Comparison of ENCODE assay signal across 9 cellular contexts in genomic region chr19:2337329-2337707, GRCh38. TPM values are rescaled to one million over a fixed set of nuclear protein-coding genes. Genes with fewer than 3 reads are reported as not detected.
A peak's percentile ranks its signal among the peaks of the same experiment; 100 is the strongest.
DNase-seq lines count a peak whose midpoint lies in the region; ATAC-seq and TF ChIP-seq lines count a peak whose summit lies in the region.
"Had no signal": no experiment of that assay in that cellular context is flagged by ENCODE, and none has a peak within 500 bp of the region (broad histone marks: within the 10 kb centered on the region; RNA-seq: fewer than 3 reads in every experiment).

No MANE protein-coding gene starts in this region.

- H3K27ac ChIP-seq in HEK293 (ENCODE audit: extremely low read depth, low read depth, low read length) (no peak overlapping the region), angular gyrus (ENCODE audit: low read depth, low read length) (peak overlapping the region; percentile 75), gastrocnemius medialis (no peak overlapping the region), esophagus muscularis mucosa (replicated peaks in 1 of 4) (no peak overlapping the region)

- TF ChIP-seq POLR2A in gastrocnemius medialis (IDR thresholded peaks at IDR 0.05) (no peak), esophagus muscularis mucosa (IDR thresholded peaks at IDR 0.05; ENCODE audit: low read depth) (no peak)

- TF ChIP-seq EP300 in esophagus muscularis mucosa (IDR thresholded peaks at IDR 0.05): no peak

- CTCF ChIA-PET in HEK293 (lab: Yijun Ruan, JAX): no interaction called here
- CTCF ChIA-PET in activated naive CD4-positive, alpha-beta T cell treated with anti-CD3 and anti-CD28 coated beads, Interleukin-2, amount 10 ng/mL, durations not matched to agents 7 days and 5 days (lab: Charles Lee): interaction anchor here (1.2 kb wide), 1 partner anchor 55 kb away, joined by 3 read pairs; no protein-coding TSS in a partner anchor

- H3K4me3 Mint-ChIP-seq in activated naive CD4-positive, alpha-beta T cell treated with anti-CD3 and anti-CD28 coated beads, Interleukin-2, amount 10 ng/mL, durations not matched to agents 7 days and 5 days: no peak overlapping the region
- H3K4me3 Mint-ChIP-seq: stimulated activated naive CD8-positive, alpha-beta T cell treated with anti-CD3 and anti-CD28 coated beads, Interleukin-15, Interleukin-2, amounts not matched to agents 100 ng/mL and 50 ng/mL, for 24 hours had no signal

- no CpG with 5 or more reads among the region's 19 CpGs for WGBS in esophagus muscularis mucosa

- POLR2A ChIA-PET in HEK293 (lab: Yijun Ruan, JAX): no interaction called here

- no peak overlapping the region for H3K4me3 ChIP-seq in HEK293 (ENCODE audit: low read depth, low read length)
- no peak overlapping the region for H3K4me3 ChIP-seq in gastrocnemius medialis
- H3K4me3 ChIP-seq in esophagus muscularis mucosa: no peak overlapping the region

- no peaks in the 10 kb centered on the region for H3K4me1 ChIP-seq in HEK293 (ENCODE audit: control insufficient read depth, insufficient read depth, low read length)
- H3K4me1 ChIP-seq in gastrocnemius medialis: peaks cover 13 to 16% of the 10 kb centered on the region in 2 donors
- peaks cover 12 to 36% (median 27%) of the 10 kb centered on the region in 4 donors for H3K4me1 ChIP-seq in esophagus muscularis mucosa

- H3K27ac Mint-ChIP-seq in activated naive CD4-positive, alpha-beta T cell treated with anti-CD3 and anti-CD28 coated beads, Interleukin-2, amount 10 ng/mL, durations not matched to agents 7 days and 5 days: no peak overlapping the region
- H3K27ac Mint-ChIP-seq: activated T-helper 2 cell treated with anti-CD3 and anti-CD28 coated beads, Interferon-gamma antibody, Interleukin-2, Interleukin-4, amounts not matched to agents 10 μg/mL and 5 μg/mL and 100 μg/mL, durations not matched to agents 14 hours and 24 hours and 36 hours; stimulated activated naive CD8-positive, alpha-beta T cell treated with anti-CD3 and anti-CD28 coated beads, Interleukin-15, Interleukin-2, amounts not matched to agents 100 ng/mL and 50 ng/mL, for 24 hours had no signal

- peaks cover 15% of the 10 kb centered on the region for H3K4me1 Mint-ChIP-seq in activated naive CD4-positive, alpha-beta T cell treated with anti-CD3 and anti-CD28 coated beads, Interleukin-2, amount 10 ng/mL, durations not matched to agents 7 days and 5 days

- H3K9me3 Mint-ChIP-seq in activated naive CD4-positive, alpha-beta T cell treated with anti-CD3 and anti-CD28 coated beads, Interleukin-2, amount 10 ng/mL, durations not matched to agents 7 days and 5 days: peaks cover 14% of the 10 kb centered on the region

- DNase-seq in left cardiac atrium (no peak), gastrocnemius medialis (no peak), esophagus muscularis mucosa (ENCODE audit: extremely low spot score) (no peak)
- DNase-seq in activated naive CD4-positive, alpha-beta T cell treated with anti-CD3 and anti-CD28 coated beads, Interleukin-2, amount 10 ng/mL, durations not matched to agents 7 days and 5 days: no peak

- H3K36me3 ChIP-seq in HEK293 (ENCODE audit: control insufficient read depth in 2 of 2, insufficient read depth in 1 of 2, low read length in 2 of 2) (peaks cover 0 to 36% of the 10 kb centered on the region in 2 experiments; a peak in 1 of 3 replicates), gastrocnemius medialis (peaks cover 0 to 33% of the 10 kb centered on the region in 2 donors), esophagus muscularis mucosa (peaks cover 7 to 60% (median 49%) of the 10 kb centered on the region in 4 donors)

- TF ChIP-seq CTCF in HEK293 (tag by site-specific recombination; IDR thresholded peaks at IDR 0.05) (no peak), gastrocnemius medialis (IDR thresholded peaks at IDR 0.05 in 4 of 5, conservative IDR thresholded peaks at IDR 0.05 in 1 of 5) (peak in 3 of 5 experiments; percentile 14 to 18 (median 15)), esophagus muscularis mucosa (IDR thresholded peaks at IDR 0.05) (peak in 1 of 3 experiments; percentile 6)

- no peaks in the 10 kb centered on the region for H3K27me3 ChIP-seq in gastrocnemius medialis
- no peaks in the 10 kb centered on the region for H3K27me3 ChIP-seq in esophagus muscularis mucosa

- intact Hi-C loops in left cardiac atrium (cut with DNase I) (no loop called here), gastrocnemius medialis (cut with DNase I; ENCODE audit: low total_unique reads) (no loop called here), esophagus muscularis mucosa (cut with DNase I) (no loop called here)

- H3K27me3 Mint-ChIP-seq in activated naive CD4-positive, alpha-beta T cell treated with anti-CD3 and anti-CD28 coated beads, Interleukin-2, amount 10 ng/mL, durations not matched to agents 7 days and 5 days: no peaks in the 10 kb centered on the region
- H3K27me3 Mint-ChIP-seq: stimulated activated naive CD8-positive, alpha-beta T cell treated with anti-CD3 and anti-CD28 coated beads, Interleukin-15, Interleukin-2, amounts not matched to agents 100 ng/mL and 50 ng/mL, for 24 hours had no signal

- ATAC-seq in left cardiac atrium: peak; percentile 5 to 17
- no peak for ATAC-seq in gastrocnemius medialis
- ATAC-seq in GM21786 (IDR thresholded peaks at IDR 0.05; ENCODE audit: unreplicated experiment): no peak

- H3K9me3 ChIP-seq in HEK293 (ENCODE audit: control insufficient read depth, insufficient read depth, low read depth, low read length): no peaks in the 10 kb centered on the region
- no peaks in the 10 kb centered on the region for H3K9me3 ChIP-seq in gastrocnemius medialis
- no peaks in the 10 kb centered on the region for H3K9me3 ChIP-seq in esophagus muscularis mucosa

- in situ Hi-C loops in gastrocnemius medialis (cut with MboI; ENCODE audit: low sequenced_read_pairs in 4 of 4): no loop called here

- peaks cover 27% of the 10 kb centered on the region for H3K36me3 Mint-ChIP-seq in activated naive CD4-positive, alpha-beta T cell treated with anti-CD3 and anti-CD28 coated beads, Interleukin-2, amount 10 ng/mL, durations not matched to agents 7 days and 5 days

TF ChIP-seq in HEK293, 187 proteins besides CTCF, POLR2A, EP300 and RAD21 (continues in another document):
- 0 out of 2 replicates have a peak, but pooled peaks have one; percentile 33 for TF ChIP-seq ZNF341 (tag by site-specific recombination; IDR thresholded peaks at IDR 0.05; ENCODE audit: low read depth)
- no peak for TF ChIP-seq ZNF571 (tag by site-specific recombination; IDR thresholded peaks at IDR 0.05)
- TF ChIP-seq SP7 (tag by site-specific recombination; IDR thresholded peaks at IDR 0.05): no peak
- TF ChIP-seq TRIM28 (IDR thresholded peaks at IDR 0.05; ENCODE audit: borderline replicate concordance, low read length): no peak
- TF ChIP-seq ZBTB26 (tag by site-specific recombination; optimal IDR thresholded peaks at IDR 0.05): no peak
- peak; percentile 54 for TF ChIP-seq ZIC2 (tag by site-specific recombination; IDR thresholded peaks at IDR 0.05)
- TF ChIP-seq ZSCAN30 (tag by site-specific recombination; IDR thresholded peaks at IDR 0.05): no peak
- TF ChIP-seq ZFP69B (tag by site-specific recombination; IDR thresholded peaks at IDR 0.05): no peak
- TF ChIP-seq ZNF768 (tag by site-specific recombination; IDR thresholded peaks at IDR 0.05): no peak
- no peak for TF ChIP-seq KLF8 (tag by site-specific recombination; IDR thresholded peaks at IDR 0.05)
- no peak for TF ChIP-seq ZNF623 (tag by site-specific recombination; IDR thresholded peaks at IDR 0.05)
- no peak for TF ChIP-seq ZXDB (tag by site-specific recombination; IDR thresholded peaks at IDR 0.05)
- no peak for TF ChIP-seq KLF10 (tag by site-specific recombination; IDR thresholded peaks at IDR 0.05)
- TF ChIP-seq OVOL3 (tag by site-specific recombination; IDR thresholded peaks at IDR 0.05): no peak
- peak; percentile 18; the same call in 1 of the 2 replicates for TF ChIP-seq PRDM1 (tag by site-specific recombination; IDR thresholded peaks at IDR 0.05)
- no peak for TF ChIP-seq ZNF433 (tag by site-specific recombination; IDR thresholded peaks at IDR 0.05; ENCODE audit: low read depth)
- TF ChIP-seq ZNF174 (tag by site-specific recombination; IDR thresholded peaks at IDR 0.05): no peak
- peak; percentile 46; the same call in 1 of the 2 replicates for TF ChIP-seq ZNF600 (tag by site-specific recombination; IDR thresholded peaks at IDR 0.05)
- TF ChIP-seq ZBTB1 (tag by site-specific recombination; IDR thresholded peaks at IDR 0.05): no peak
- no peak for TF ChIP-seq ZNF19 (tag by site-specific recombination; IDR thresholded peaks at IDR 0.05; ENCODE audit: low read depth)
- no peak for TF ChIP-seq ZNF157 (tag by site-specific recombination; IDR thresholded peaks at IDR 0.05)
- no peak for TF ChIP-seq ZNF16 (tag by site-specific recombination; IDR thresholded peaks at IDR 0.05; ENCODE audit: low read depth)
- no peak for TF ChIP-seq ZNF404 (tag by site-specific recombination; IDR thresholded peaks at IDR 0.05)

RNA-seq across cellular contexts. Expression of gene SPPL2B, which starts 8.8 kb away (rescaled TPM):
- 10 to 100 TPM; 22.9 to 33.7 TPM for total RNA-seq in left cardiac atrium
- 10 to 100 TPM; 18.1 to 27.7 (median 23.2) TPM for total RNA-seq in gastrocnemius medialis
- total RNA-seq in esophagus muscularis mucosa: 10 to 100 TPM; 25.0 to 42.4 (median 29.9) TPM

RNA-seq across cellular contexts. Expression of gene LSM7, which starts 8.9 kb away (rescaled TPM):
- total RNA-seq in left cardiac atrium (10 to 100 TPM; 43.6 to 47.7 TPM), gastrocnemius medialis (100 to 1,000 TPM in 1 of 4 donors, 10 to 100 TPM in 3; 70.0 to 109 (median 77.5) TPM), esophagus muscularis mucosa (100 to 1,000 TPM in 3 of 4 donors, 10 to 100 TPM in 1; 76.4 to 113 (median 106) TPM)

RNA-seq across cellular contexts. Expression of gene TMPRSS9, which starts 22.7 kb away (rescaled TPM):
- total RNA-seq in left cardiac atrium: not detected
- total RNA-seq in gastrocnemius medialis: not detected
- total RNA-seq in esophagus muscularis mucosa: under 1 TPM in 1 of 4 donors, not detected in 3; 0.17 TPM
- total RNA-seq: activated T-helper 2 cell treated with anti-CD3 and anti-CD28 coated beads, Interferon-gamma antibody, Interleukin-2, Interleukin-4, amounts not matched to agents 10 μg/mL and 5 μg/mL and 100 μg/mL, durations not matched to agents 14 hours and 24 hours and 36 hours had no signal

RNA-seq across cellular contexts. Expression of gene LINGO3, which starts 29.4 kb away (rescaled TPM):
- total RNA-seq in left cardiac atrium: not detected
- not detected for total RNA-seq in gastrocnemius medialis
- not detected for total RNA-seq in esophagus muscularis mucosa

RNA-seq across cellular contexts. Expression of gene PEAK3, which starts 55.3 kb away (rescaled TPM):
- total RNA-seq in left cardiac atrium: 1 to 10 TPM; 1.0 to 2.3 TPM
- total RNA-seq in gastrocnemius medialis: under 1 TPM in 1 of 4 donors, not detected in 3; 0.11 TPM
- total RNA-seq in esophagus muscularis mucosa: 1 to 10 TPM in 3 of 4 donors, under 1 TPM in 1; 0.78 to 2.3 (median 1.3) TPM

Comparison
In these comparisons a context has a peak if more than half of its experiments do, and no peak if none do; other contexts are left out.
1. ATAC-seq: peak in left cardiac atrium (2 of 2); none in gastrocnemius medialis (0 of 2) and GM21786 (single experiment).